ENCODE assay signal across 36 cellular contexts in genomic region chr10:5259952-5260578, GRCh38.
"Had no signal": no experiment of that assay in that cellular context is flagged by ENCODE, and none has a peak within 500 bp of the region (broad histone marks: within the 10 kb centered on the region; RNA-seq: fewer than 3 reads in every experiment).

No MANE protein-coding gene starts in this region.

- H3K27me3 Mint-ChIP-seq: activated CD4-positive, alpha-beta memory T cell treated with anti-CD3 and anti-CD28 coated beads for 36 hours; activated CD4-positive, alpha-beta T cell treated with anti-CD3 and anti-CD28 coated beads, Interleukin-2, amount 10 ng/mL, durations not matched to agents 24 days and 14 days; activated CD8-positive, alpha-beta T cell treated with anti-CD3 and anti-CD28 coated beads for 36 hours; activated naive CD8-positive, alpha-beta T cell treated with anti-CD3 and anti-CD28 coated beads for 36 hours; activated T-helper 17 cell treated with anti-CD3 and anti-CD28 coated beads, Interleukin-2, amount 50 U/mL, for 72 hours had no signal

- FAIRE-seq: astrocyte, TTC549 had no signal

- H3K4me3 ChIP-seq: adrenal gland, body of pancreas, breast epithelium had no signal

- H3K4me1 Mint-ChIP-seq: activated CD4-positive, alpha-beta T cell treated with anti-CD3 and anti-CD28 coated beads, Interleukin-2, amount 10 ng/mL, durations not matched to agents 24 days and 14 days; activated naive CD8-positive, alpha-beta T cell treated with anti-CD3 and anti-CD28 coated beads for 36 hours; activated T-helper 17 cell treated with anti-CD3 and anti-CD28 coated beads, Interleukin-2, amount 50 U/mL, for 72 hours had no signal

- DNase-seq: activated CD4-positive, alpha-beta memory T cell treated with anti-CD3 and anti-CD28 coated beads for 36 hours; activated CD4-positive, alpha-beta T cell treated with anti-CD3 and anti-CD28 coated beads for 4 hours; activated CD4-positive, alpha-beta T cell treated with anti-CD3 and anti-CD28 coated beads, Interleukin-2, amount 10 ng/mL, durations not matched to agents 24 days and 14 days; activated CD4-positive, alpha-beta T cell treated with anti-CD3 and anti-CD28 coated beads, Interleukin-2, amount 50 U/mL, for 1 hour; activated CD4-positive, alpha-beta T cell treated with anti-CD3 and anti-CD28 coated beads, Interleukin-2, amount 50 U/mL, for 4 hours; activated CD4-positive, CD25-positive, alpha-beta regulatory T cell treated with anti-CD3 and anti-CD28 coated beads, Interleukin-2, amount 50 U/mL, for 72 hours; activated CD8-positive, alpha-beta memory T cell treated with anti-CD3 and anti-CD28 coated beads, Interleukin-2, amount 50 U/mL, for 4 hours; activated CD8-positive, alpha-beta T cell treated with anti-CD3 and anti-CD28 coated beads for 36 hours; activated effector memory CD4-positive, alpha-beta T cell treated with anti-CD3 and anti-CD28 coated beads, Interleukin-2, amount 50 U/mL, for 16 hours; activated gamma-delta T cell treated with Interleukin-2 at 50 U/mL for 16 hours; activated naive CD4-positive, alpha-beta T cell; activated naive CD4-positive, alpha-beta T cell treated with anti-CD3 and anti-CD28 coated beads for 36 hours; activated naive CD4-positive, alpha-beta T cell treated with anti-CD3 and anti-CD28 coated beads, Interleukin-2, amount 50 U/mL, for 16 hours; activated naive CD8-positive, alpha-beta T cell treated with anti-CD3 and anti-CD28 coated beads for 36 hours; activated T-cell treated with anti-CD3 and anti-CD28 coated beads for 4 hours; activated T-cell treated with anti-CD3 and anti-CD28 coated beads, Interleukin-2, amount 50 U/mL, for 1 hour; activated T-cell treated with anti-CD3 and anti-CD28 coated beads, Interleukin-2, amount 50 U/mL, for 4 hours; activated T-cell treated with anti-CD3 and anti-CD28 coated beads, Interleukin-2, amount 50 U/mL, for 72 hours; adrenal gland; amniotic stem cell; aorta; body of pancreas; brain microvascular endothelial cell; central memory CD4-positive, alpha-beta T cell; T-helper 1 cell; T-helper 2 cell; T-helper 9 cell had no signal

- H3K9me3 Mint-ChIP-seq: activated T-cell treated with anti-CD3 and anti-CD28 coated beads, Interleukin-2, amount 50 U/mL, for 4 hours; activated T-helper 17 cell treated with anti-CD3 and anti-CD28 coated beads, Interleukin-2, amount 50 U/mL, for 72 hours had no signal

- H3K4me1 ChIP-seq: adrenal gland, body of pancreas, breast epithelium had no signal

- H3K27me3 ChIP-seq: adrenal gland, body of pancreas, brain microvascular endothelial cell, breast epithelium had no signal

- H3K9me3 ChIP-seq: adrenal gland, body of pancreas had no signal

- H3K27ac ChIP-seq: adrenal gland, body of pancreas, brain microvascular endothelial cell, breast epithelium, VCaP had no signal

- H3K36me3 ChIP-seq: adrenal gland, brain microvascular endothelial cell, breast epithelium had no signal

- ATAC-seq: activated CD8-positive, alpha-beta T cell treated with anti-CD3 and anti-CD28 coated beads for 36 hours; activated naive CD4-positive, alpha-beta T cell treated with anti-CD3 and anti-CD28 coated beads, Interleukin-2, amount 50 U/mL, for 72 hours; activated T-cell treated with anti-CD3 and anti-CD28 coated beads, Interleukin-2, amount 50 U/mL, for 4 hours; activated T-cell treated with anti-CD3 and anti-CD28 coated beads, Interleukin-2, amount 50 U/mL, for 72 hours; activated T-helper 17 cell treated with anti-CD3 and anti-CD28 coated beads, Interleukin-2, amount 50 U/mL, for 72 hours; body of pancreas had no signal

- H3K4me3 Mint-ChIP-seq: activated CD4-positive, alpha-beta memory T cell treated with anti-CD3 and anti-CD28 coated beads for 36 hours; activated CD4-positive, alpha-beta T cell treated with anti-CD3 and anti-CD28 coated beads, Interleukin-2, amount 10 ng/mL, durations not matched to agents 24 days and 14 days; activated CD8-positive, alpha-beta T cell treated with anti-CD3 and anti-CD28 coated beads for 36 hours; activated naive CD4-positive, alpha-beta T cell treated with anti-CD3 and anti-CD28 coated beads for 36 hours; activated naive CD8-positive, alpha-beta T cell treated with anti-CD3 and anti-CD28 coated beads for 36 hours; activated T-cell treated with anti-CD3 and anti-CD28 coated beads, Interleukin-2, amount 50 U/mL, for 4 hours; activated T-cell treated with anti-CD3 and anti-CD28 coated beads, Interleukin-2, amount 50 U/mL, for 72 hours; activated T-helper 1 cell treated with anti-CD3 and anti-CD28 coated beads, Interleukin-12 subunit alpha, Interleukin-12 subunit beta, Interleukin-2, Interleukin-4 antibody, amounts not matched to agents 30 ng/mL and 10 ng/mL and 1 ng/mL, durations not matched to agents 14 hours and 24 hours and 36 hours; activated T-helper 17 cell treated with anti-CD3 and anti-CD28 coated beads, Interleukin-2, amount 50 U/mL, for 72 hours; T-helper 1 cell treated with Interleukin-12 subunit alpha and Interleukin-12 subunit beta and Interleukin-4 antibody, amounts not matched to agents 30 μg/mL and 1 μg/mL, for 36 hours; T-helper 2 cell treated with Interferon-gamma antibody and Interleukin-4, amounts not matched to agents 5 μg/mL and 100 μg/mL, for 36 hours had no signal

- H3K27ac Mint-ChIP-seq: activated CD4-positive, alpha-beta memory T cell treated with anti-CD3 and anti-CD28 coated beads for 36 hours; activated CD4-positive, alpha-beta T cell treated with anti-CD3 and anti-CD28 coated beads, Interleukin-2, amount 10 ng/mL, durations not matched to agents 24 days and 14 days; activated CD8-positive, alpha-beta T cell treated with anti-CD3 and anti-CD28 coated beads for 36 hours; activated naive CD4-positive, alpha-beta T cell treated with anti-CD3 and anti-CD28 coated beads for 36 hours; activated naive CD4-positive, alpha-beta T cell treated with anti-CD3 and anti-CD28 coated beads, Interleukin-2, amount 50 U/mL, for 72 hours; activated naive CD8-positive, alpha-beta T cell treated with anti-CD3 and anti-CD28 coated beads for 36 hours; activated T-cell treated with anti-CD3 and anti-CD28 coated beads, Interleukin-2, amount 50 U/mL, for 72 hours; activated T-helper 1 cell treated with anti-CD3 and anti-CD28 coated beads, Interleukin-12 subunit alpha, Interleukin-12 subunit beta, Interleukin-2, Interleukin-4 antibody, amounts not matched to agents 30 ng/mL and 10 ng/mL and 1 ng/mL, durations not matched to agents 14 hours and 24 hours and 36 hours; activated T-helper 17 cell treated with anti-CD3 and anti-CD28 coated beads, Interleukin-2, amount 50 U/mL, for 72 hours; T-helper 1 cell treated with Interleukin-12 subunit alpha and Interleukin-12 subunit beta and Interleukin-4 antibody, amounts not matched to agents 30 μg/mL and 1 μg/mL, for 36 hours; T-helper 2 cell treated with Interferon-gamma antibody and Interleukin-4, amounts not matched to agents 5 μg/mL and 100 μg/mL, for 36 hours had no signal
